ENCODE assay signal across 7 cellular contexts in genomic region chr3:75883718-75884117, GRCh38.
DNase-seq lines count a peak whose midpoint lies in the region; ATAC-seq and TF ChIP-seq lines count a peak whose summit lies in the region.
"Not testable (repeated sequence)": the region's sequence is repeated elsewhere in the genome, so short reads cannot be mapped to it uniquely, and the experiment has no call there.

No MANE protein-coding gene starts in this region.

- H4K5ac ChIP-seq in H9 (ENCODE audit: insufficient read length, low read depth, low read length) = not testable (repeated sequence)

- not testable (repeated sequence) for H3K9ac ChIP-seq in H9 (ENCODE audit: extremely low read depth, insufficient read length, low read length); PC-3 (ENCODE audit: low read length); neuronal stem cell (ENCODE audit: low read depth, low read length, poor library complexity)

- not testable (repeated sequence) for H3K56ac ChIP-seq in H9 (ENCODE audit: insufficient read length, low read depth, low read length)

- CTCF ChIA-PET in PC-3 (lab: Charles Lee) = not testable (repeated sequence)

- not testable (repeated sequence) for H3F3A ChIP-seq in PC-3 (ENCODE audit: low read length, unreplicated experiment)

- H3K79me2 ChIP-seq in H9 (ENCODE audit: insufficient read depth, low read length); PC-3 (ENCODE audit: low read length): not testable (repeated sequence)

- H4K20me1 ChIP-seq in H9 (ENCODE audit: control insufficient read depth, insufficient read depth, insufficient read length); PC-3 (ENCODE audit: low read length): not testable (repeated sequence)

- no CpG with 5 or more reads among the region's 5 CpGs for WGBS in H9 (ENCODE audit: extremely low coverage, insufficient read length, low lambda C conversion rate)
- WGBS in neuronal stem cell (ENCODE audit: extremely low coverage in 2 of 2, insufficient read length in 2 of 2, insufficient replicate concordance in 1 of 2), 2 donors = no CpG with 5 or more reads among the region's 5 CpGs

- not testable (repeated sequence) for H3K27me3 Mint-ChIP-seq in H9 (ENCODE audit: low read depth)

- not testable (repeated sequence) for H3K9me3 Mint-ChIP-seq in H9

- H3K9me3 ChIP-seq in H9 (ENCODE audit: control insufficient read depth, low read depth, low read length); PC-3 (ENCODE audit: low read length); neuronal stem cell (replicated peaks in 1 of 2; ENCODE audit: control insufficient read depth in 2 of 2, insufficient read depth in 1 of 2, low read depth in 1 of 2, low read length in 2 of 2): not testable (repeated sequence)

- H3K4me3 ChIP-seq in PC-3 (ENCODE audit: low read length); epithelial cell of esophagus (ENCODE audit: low read length); neuronal stem cell (ENCODE audit: low read length in 2 of 2): not testable (repeated sequence)

- not testable (repeated sequence) for ATAC-seq in PC-3

- H3K79me1 ChIP-seq in H9 (ENCODE audit: insufficient read depth, low read depth, low read length, poor library complexity, severe bottlenecking); neuronal stem cell (ENCODE audit: low read depth, low read length): not testable (repeated sequence)

- not testable (repeated sequence) for H3K4me2 ChIP-seq in H9 (ENCODE audit: insufficient read depth, insufficient read length, low read length); PC-3 (ENCODE audit: low read length); neuronal stem cell (ENCODE audit: insufficient read depth, low read length, poor library complexity, severe bottlenecking)

- not testable (repeated sequence) for H3K4me3 Mint-ChIP-seq in H9

- not testable (repeated sequence) for H3T11ph ChIP-seq in H9 (ENCODE audit: low read length)

- not testable (repeated sequence) for H3K27ac ChIP-seq in H9 (ENCODE audit: insufficient read length, low read depth, low read length); PC-3 (ENCODE audit: low read length); neuronal stem cell (replicated peaks; ENCODE audit: low read length)

- not testable (repeated sequence) for H4K8ac ChIP-seq in H9 (replicated peaks; ENCODE audit: insufficient read length, low read depth, low read length); neuronal stem cell (ENCODE audit: low read depth, low read length)

- not testable (repeated sequence) for BruUV-seq in PC-3 (replicated peaks; lab: Mats Ljungman, UMichigan)

- H3K14ac ChIP-seq in H9 (ENCODE audit: insufficient read depth, low read length) = not testable (repeated sequence)
- H3K14ac ChIP-seq in neuronal stem cell (ENCODE audit: low read length) = peak overlapping the region; percentile 71

- H3K23ac ChIP-seq in H9 (ENCODE audit: insufficient read length, low read depth, low read length); neuronal stem cell (ENCODE audit: low read depth, low read length, poor library complexity): not testable (repeated sequence)

- not testable (repeated sequence) for H3K9me2 ChIP-seq in PC-3 (replicated peaks; ENCODE audit: low read length)

- H3K4me1 ChIP-seq in H9 (ENCODE audit: insufficient read depth, low read length); PC-3 (ENCODE audit: insufficient read depth, low read length); neuronal stem cell (ENCODE audit: control insufficient read depth in 2 of 2, insufficient read depth in 1 of 2, low read depth in 1 of 2, low read length in 2 of 2): not testable (repeated sequence)

- H3K18ac ChIP-seq in H9 (ENCODE audit: insufficient read length, low read depth, low read length); neuronal stem cell (ENCODE audit: low read length): not testable (repeated sequence)

- H2AFZ ChIP-seq in H9 (ENCODE audit: low read length); PC-3 (ENCODE audit: low read length); neuronal stem cell (ENCODE audit: low read length): not testable (repeated sequence)

- not testable (repeated sequence) for H2BK15ac ChIP-seq in H9 (ENCODE audit: low read depth, low read length); neuronal stem cell (ENCODE audit: low read length)

- H3K36me3 ChIP-seq in PC-3 (ENCODE audit: low read depth, low read length); neuronal stem cell (replicated peaks in 1 of 2; ENCODE audit: control insufficient read depth in 2 of 2, insufficient read depth in 2 of 2, low read length in 2 of 2): not testable (repeated sequence)

- H3K36me3 Mint-ChIP-seq in H9 (ENCODE audit: insufficient read depth in 1 of 3, low read depth in 3 of 3) = not testable (repeated sequence)

- not testable (repeated sequence) for H2BK5ac ChIP-seq in H9 (ENCODE audit: insufficient read length, low read length); neuronal stem cell (ENCODE audit: low read length)

- not testable (repeated sequence) for H3K4me1 Mint-ChIP-seq in H9

- H2BK120ac ChIP-seq in H9 (ENCODE audit: low read depth, low read length, poor library complexity, severe bottlenecking); neuronal stem cell (ENCODE audit: low read depth, low read length): not testable (repeated sequence)

- POLR2A ChIA-PET in PC-3 (lab: Charles Lee; ENCODE audit: unreplicated experiment) = not testable (repeated sequence)

- not testable (repeated sequence) for H2BK20ac ChIP-seq in H9 (ENCODE audit: low read depth, low read length, poor library complexity, severe bottlenecking)

- not testable (repeated sequence) for H3K27ac Mint-ChIP-seq in H9

- not testable (repeated sequence) for H2BK12ac ChIP-seq in H9 (ENCODE audit: insufficient read length, low read depth, low read length); neuronal stem cell (ENCODE audit: low read length)

- not testable (repeated sequence) for H3K27me3 ChIP-seq in H9 (ENCODE audit: insufficient read depth, low read length); PC-3 (ENCODE audit: low read length); neuronal stem cell (ENCODE audit: control insufficient read depth in 3 of 3, insufficient read depth in 3 of 3, low read depth in 1 of 3, low read length in 3 of 3)

- not testable (repeated sequence) for TF ChIP-seq CTCF in H9 (conservative IDR thresholded peaks at IDR 0.05); PC-3 (conservative IDR thresholded peaks at IDR 0.05; ENCODE audit: low read depth, low read length); epithelial cell of esophagus (IDR thresholded peaks at IDR 0.05; ENCODE audit: insufficient read depth, low read depth, low read length, missing control alignments)

- H3K4ac ChIP-seq in H9 (ENCODE audit: low read depth, low read length); neuronal stem cell (ENCODE audit: low read length): not testable (repeated sequence)

- H3K23me2 ChIP-seq in H9 (ENCODE audit: insufficient read length, low read depth, low read length, poor library complexity, severe bottlenecking) = not testable (repeated sequence)

- not testable (repeated sequence) for H2AK5ac ChIP-seq in H9 (ENCODE audit: insufficient read length, low read length); neuronal stem cell (ENCODE audit: low read depth, low read length)

- not testable (repeated sequence) for H4K91ac ChIP-seq in H9 (ENCODE audit: insufficient read length, low read depth, low read length); neuronal stem cell (ENCODE audit: low read depth, low read length, poor library complexity)

- intact Hi-C loops in PC-3 (cut with micrococcal nuclease) = not testable (repeated sequence)

- DNase-seq in ELF-1 (ENCODE audit: low read depth, low spot score) (peak; percentile 6), H9 (peak; percentile 24), PC-3 (peak; percentile 3), T1000 (lab: John Stamatoyannopoulos, UW) (peak; percentile 22), epithelial cell of esophagus (ENCODE audit: low read depth) (peak; percentile 29), islet precursor cell (peak; percentile 56)
- not testable (repeated sequence) for DNase-seq in neuronal stem cell (ENCODE audit: low spot score)
